18 cellular contexts compared by ENCODE assay signal in genomic region chr4:145816091-145816490, GRCh38.
DNase-seq lines count a peak whose midpoint lies in the region; ATAC-seq and TF ChIP-seq lines count a peak whose summit lies in the region.
"Had no signal": no experiment of that assay in that cellular context is flagged by ENCODE, and none has a peak within 500 bp of the region (broad histone marks: within the 10 kb centered on the region; RNA-seq: fewer than 3 reads in every experiment).

No MANE protein-coding gene starts in this region.

- POLR2A ChIA-PET in activated CD8-positive, alpha-beta T cell treated with anti-CD3 and anti-CD28 coated beads for 36 hours (lab: Charles Lee): interaction anchor here (1.0 kb wide), 1 partner anchor 27 kb away, joined by 3 read pairs; no protein-coding TSS in a partner anchor
- POLR2A ChIA-PET in activated CD8-positive, alpha-beta T cell treated with anti-CD3 and anti-CD28 coated beads, Interleukin-2, amount 10 ng/mL, durations not matched to agents 7 days and 5 days (lab: Charles Lee): interaction anchor here (0.6 kb wide), 1 partner anchor 13 kb away, joined by 4 read pairs; no protein-coding TSS in a partner anchor

- intact Hi-C loops in activated CD8-positive, alpha-beta T cell treated with anti-CD3 and anti-CD28 coated beads for 36 hours (cut with micrococcal nuclease): no loop called here

- no peak for TF ChIP-seq CTCF in activated CD8-positive, alpha-beta T cell treated with anti-CD3 and anti-CD28 coated beads for 36 hours (IDR thresholded peaks at IDR 0.05)
- no peak for TF ChIP-seq CTCF in foreskin keratinocyte (conservative IDR thresholded peaks at IDR 0.05)

- H3K27me3 ChIP-seq in foreskin keratinocyte: no peaks in the 10 kb centered on the region
- H3K27me3 ChIP-seq: BLaER1 treated with 17β-estradiol and CSF1 and Interleukin-3, amounts not matched to agents 10 nM and 100 nM had no signal

- H3K27ac Mint-ChIP-seq in activated CD8-positive, alpha-beta T cell treated with anti-CD3 and anti-CD28 coated beads for 36 hours: peak overlapping the region; percentile 83
- H3K27ac Mint-ChIP-seq in activated CD8-positive, alpha-beta T cell treated with anti-CD3 and anti-CD28 coated beads, Interleukin-2, amount 10 ng/mL, durations not matched to agents 7 days and 5 days: no peak overlapping the region
- peak overlapping the region; percentile 81 for H3K27ac Mint-ChIP-seq in activated T-helper 17 cell treated with anti-CD3 and anti-CD28 coated beads, Interleukin-2, amount 50 U/mL, for 72 hours
- H3K27ac Mint-ChIP-seq: GM23338 had no signal

- CTCF ChIA-PET in activated CD8-positive, alpha-beta T cell treated with anti-CD3 and anti-CD28 coated beads for 36 hours (lab: Charles Lee): interaction anchor here (1.0 kb wide), 1 partner anchor 10 kb away, joined by 3 read pairs; no protein-coding TSS in a partner anchor
- CTCF ChIA-PET in activated CD8-positive, alpha-beta T cell treated with anti-CD3 and anti-CD28 coated beads, Interleukin-2, amount 10 ng/mL, durations not matched to agents 7 days and 5 days (lab: Charles Lee): interaction anchor here (1.1 kb wide), 1 partner anchor 9 kb away, joined by 3 read pairs; no protein-coding TSS in a partner anchor

- peaks cover 24% of the 10 kb centered on the region for H3K4me1 Mint-ChIP-seq in activated CD8-positive, alpha-beta T cell treated with anti-CD3 and anti-CD28 coated beads for 36 hours (ENCODE audit: low read depth)
- peaks cover 18% of the 10 kb centered on the region for H3K4me1 Mint-ChIP-seq in activated CD8-positive, alpha-beta T cell treated with anti-CD3 and anti-CD28 coated beads, Interleukin-2, amount 10 ng/mL, durations not matched to agents 7 days and 5 days (ENCODE audit: low read depth)
- H3K4me1 Mint-ChIP-seq in activated T-helper 17 cell treated with anti-CD3 and anti-CD28 coated beads, Interleukin-2, amount 50 U/mL, for 72 hours: peaks cover 8% of the 10 kb centered on the region

- no peak for DNase-seq in activated CD8-positive, alpha-beta T cell treated with anti-CD3 and anti-CD28 coated beads for 36 hours
- no peak for DNase-seq in activated CD8-positive, alpha-beta T cell treated with anti-CD3 and anti-CD28 coated beads, Interleukin-2, amount 10 ng/mL, durations not matched to agents 7 days and 5 days
- DNase-seq in M059J (ENCODE audit: low read depth) (peak; percentile 38), foreskin keratinocyte (peak in 1 of 2 donors; percentile 36), KG1 (lab: John Stamatoyannopoulos, UW) (no peak), NCI-H2196 (lab: John Stamatoyannopoulos, UW; ENCODE audit: unreplicated experiment) (no peak)
- no peak for DNase-seq in stimulated activated CD4-positive, alpha-beta T cell treated with anti-CD3 and anti-CD28 coated beads, Interleukin-4, amount 100 ng/mL, for 4 hours
- DNase-seq: DMS 273 treated with DMSO at 0.1 percent for 48 hours; GF-D8; NCI-H1105 treated with DMSO at 0.1 percent for 48 hours; NCI-H187; NCI-H446 treated with DMSO at 0.1 percent for 48 hours; NK-92 treated with Interleukin-12 subunit alpha and Interleukin-12 subunit beta, amount 100 ng/mL, for 24 hours; SHP77 treated with DMSO at 0.1 percent for 48 hours had no signal

- H3K4me1 ChIP-seq in foreskin keratinocyte: peaks cover 14% of the 10 kb centered on the region

- no peak for ATAC-seq in activated CD8-positive, alpha-beta T cell treated with anti-CD3 and anti-CD28 coated beads for 36 hours
- no peak for ATAC-seq in activated CD8-positive, alpha-beta T cell treated with anti-CD3 and anti-CD28 coated beads, Interleukin-2, amount 10 ng/mL, durations not matched to agents 7 days and 5 days
- ATAC-seq in activated T-helper 17 cell treated with anti-CD3 and anti-CD28 coated beads, Interleukin-2, amount 50 U/mL, for 72 hours (replicated peaks): no peak
- ATAC-seq in foreskin keratinocyte: peak; percentile 39
- ATAC-seq: GM23338, HCT116 had no signal

- H3K9me3 Mint-ChIP-seq in activated CD8-positive, alpha-beta T cell treated with anti-CD3 and anti-CD28 coated beads for 36 hours: peaks cover 2% of the 10 kb centered on the region
- H3K9me3 Mint-ChIP-seq in activated CD8-positive, alpha-beta T cell treated with anti-CD3 and anti-CD28 coated beads, Interleukin-2, amount 10 ng/mL, durations not matched to agents 7 days and 5 days (ENCODE audit: insufficient read depth): no peaks in the 10 kb centered on the region
- H3K9me3 Mint-ChIP-seq in activated T-helper 17 cell treated with anti-CD3 and anti-CD28 coated beads, Interleukin-2, amount 50 U/mL, for 72 hours: no peaks in the 10 kb centered on the region

- no peak overlapping the region for H3K4me3 Mint-ChIP-seq in activated CD8-positive, alpha-beta T cell treated with anti-CD3 and anti-CD28 coated beads for 36 hours
- no peak overlapping the region for H3K4me3 Mint-ChIP-seq in activated CD8-positive, alpha-beta T cell treated with anti-CD3 and anti-CD28 coated beads, Interleukin-2, amount 10 ng/mL, durations not matched to agents 7 days and 5 days
- H3K4me3 Mint-ChIP-seq in activated T-helper 17 cell treated with anti-CD3 and anti-CD28 coated beads, Interleukin-2, amount 50 U/mL, for 72 hours: no peak overlapping the region
- H3K4me3 Mint-ChIP-seq: GM23338 had no signal

- H3K27me3 Mint-ChIP-seq in activated CD8-positive, alpha-beta T cell treated with anti-CD3 and anti-CD28 coated beads for 36 hours: no peaks in the 10 kb centered on the region
- no peaks in the 10 kb centered on the region for H3K27me3 Mint-ChIP-seq in activated CD8-positive, alpha-beta T cell treated with anti-CD3 and anti-CD28 coated beads, Interleukin-2, amount 10 ng/mL, durations not matched to agents 7 days and 5 days (ENCODE audit: low read depth)
- H3K27me3 Mint-ChIP-seq in activated T-helper 17 cell treated with anti-CD3 and anti-CD28 coated beads, Interleukin-2, amount 50 U/mL, for 72 hours: no peaks in the 10 kb centered on the region

- H3K27ac ChIP-seq in foreskin keratinocyte: peak overlapping the region; percentile 59
- H3K27ac ChIP-seq: BLaER1 treated with 17β-estradiol and CSF1 and Interleukin-3, amounts not matched to agents 10 nM and 100 nM had no signal

- peaks cover 87% of the 10 kb centered on the region for H3K36me3 Mint-ChIP-seq in activated CD8-positive, alpha-beta T cell treated with anti-CD3 and anti-CD28 coated beads for 36 hours (ENCODE audit: low read depth)
- H3K36me3 Mint-ChIP-seq in activated CD8-positive, alpha-beta T cell treated with anti-CD3 and anti-CD28 coated beads, Interleukin-2, amount 10 ng/mL, durations not matched to agents 7 days and 5 days (ENCODE audit: low read depth): peaks cover 54% of the 10 kb centered on the region
- H3K36me3 Mint-ChIP-seq in activated T-helper 17 cell treated with anti-CD3 and anti-CD28 coated beads, Interleukin-2, amount 50 U/mL, for 72 hours (ENCODE audit: low read depth): peaks cover 87% of the 10 kb centered on the region
